In the genomic region with DNA sequence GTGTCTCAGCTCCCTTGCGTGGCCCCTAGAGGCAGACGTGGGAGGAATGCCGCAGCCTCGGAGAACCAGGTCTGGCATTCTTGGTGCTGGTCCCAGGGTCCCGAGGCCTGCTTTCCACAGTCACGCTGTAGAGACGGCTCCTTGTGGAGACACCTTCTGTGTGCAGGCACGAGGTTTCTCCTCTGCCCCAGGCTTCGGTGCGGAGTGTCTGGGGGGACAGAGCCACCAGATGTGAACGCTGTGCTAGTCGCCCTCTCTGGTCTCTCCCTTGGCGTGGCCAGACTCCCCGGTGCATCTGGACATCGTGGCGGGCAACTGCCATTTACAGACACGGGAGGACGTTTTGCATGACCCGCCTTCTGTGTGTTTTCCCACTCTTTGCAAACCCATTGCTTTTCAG, we compare ENCODE assay signal across 21 cellular contexts. TPM values are rescaled to one million over a fixed set of nuclear protein-coding genes. Genes with fewer than 3 reads are reported as not detected.
DNase-seq lines count a peak whose midpoint lies in the region; ATAC-seq and TF ChIP-seq lines count a peak whose summit lies in the region.
"Had no signal": no experiment of that assay in that cellular context is flagged by ENCODE, and none has a peak within 500 bp of the region (broad histone marks: within the 10 kb centered on the region; RNA-seq: fewer than 3 reads in every experiment).

No MANE protein-coding gene starts in this region.

- H3K27ac Mint-ChIP-seq in neural progenitor cell (peak overlapping the region; percentile 35), CD14-positive monocyte (peak overlapping the region in 1 of 7 donors; percentile 42)
- H3K27ac Mint-ChIP-seq: CD8-positive, alpha-beta T cell; GM23338; HFFc6 had no signal

- H3K9ac ChIP-seq in neural progenitor cell, result no peak overlapping the region
- H3K9ac ChIP-seq: BLaER1 had no signal

- peaks cover 18% of the 10 kb centered on the region for H3K27me3 Mint-ChIP-seq in neural progenitor cell (ENCODE audit: insufficient read depth, low read depth)
- peaks cover 3 to 25% (median 13%) of the 10 kb centered on the region in 3 donors for H3K27me3 Mint-ChIP-seq in CD14-positive monocyte (ENCODE audit: low read depth in 3 of 3)
- H3K27me3 Mint-ChIP-seq: IgD-negative memory B cell had no signal

- H3F3A ChIP-seq in neural progenitor cell (ENCODE audit: low read depth), result peaks cover 11% of the 10 kb centered on the region

- in situ Hi-C loops in GM13976 (cut with MboI; ENCODE audit: low sequenced_read_pairs, unreplicated experiment), result no loop called here

- no peaks in the 10 kb centered on the region for H3K36me3 ChIP-seq in left ventricle myocardium inferior
- no peaks in the 10 kb centered on the region for H3K36me3 ChIP-seq in neural progenitor cell
- H3K36me3 ChIP-seq in spleen, result no peaks in the 10 kb centered on the region
- H3K36me3 ChIP-seq: BLaER1 had no signal

- H3K79me2 ChIP-seq in neural progenitor cell (ENCODE audit: low read depth), result no peaks in the 10 kb centered on the region

- intact Hi-C loops in Right ventricle myocardium inferior (cut with DNase I) (no loop called here), left ventricle myocardium inferior (cut with micrococcal nuclease) (no loop called here), spleen (cut with DNase I; ENCODE audit: low total_unique reads) (no loop called here), CD14-positive monocyte (cut with micrococcal nuclease) (no loop called here)

- H3K4me1 Mint-ChIP-seq in neural progenitor cell, result peaks cover 7% of the 10 kb centered on the region
- peaks cover under 1% of the 10 kb centered on the region for H3K4me1 Mint-ChIP-seq in CD14-positive monocyte
- H3K4me1 Mint-ChIP-seq: GM23338 had no signal

- H2AFZ ChIP-seq in neural progenitor cell (replicated peaks), result no peak overlapping the region
- H2AFZ ChIP-seq: GM23338 had no signal

- no peak overlapping the region for H3K4me2 ChIP-seq in neural progenitor cell
- H3K4me2 ChIP-seq: BLaER1, GM23338 had no signal

- WGBS in spleen, 5 donors, result 92 to 97% (median 95%) methylated on average over 12 to 19 of the region's 19 CpGs

- H3K4me3 ChIP-seq in left ventricle myocardium inferior, result no peak overlapping the region
- H3K4me3 ChIP-seq in neural progenitor cell, result no peak overlapping the region
- H3K4me3 ChIP-seq in spleen, result no peak overlapping the region
- H3K4me3 ChIP-seq: BLaER1, GM12878, GM23338 had no signal

- H3K9me3 Mint-ChIP-seq in neural progenitor cell, result peaks cover 13% of the 10 kb centered on the region
- H3K9me3 Mint-ChIP-seq in CD14-positive monocyte, result peaks cover 0 to 17% (median 7%) of the 10 kb centered on the region in 7 donors
- H3K9me3 Mint-ChIP-seq: CD8-positive, alpha-beta T cell had no signal

- peak overlapping the region; percentile 67 for H3K4me3 Mint-ChIP-seq in neural progenitor cell
- H3K4me3 Mint-ChIP-seq in CD14-positive monocyte, result no peak overlapping the region
- H3K4me3 Mint-ChIP-seq: CD8-positive, alpha-beta T cell; GM23338; HFFc6; IgD-negative memory B cell had no signal

- peak; percentile 28 for DNase-seq in Right ventricle myocardium inferior (ENCODE audit: missing footprints)
- no peak for DNase-seq in left ventricle myocardium inferior
- no peak for DNase-seq in neural progenitor cell (ENCODE audit: low spot score)
- DNase-seq in spleen, result peak; percentile 58
- no peak for DNase-seq in CD14-positive monocyte (ENCODE audit: low spot score)
- DNase-seq in GM13976 (ENCODE audit: low spot score), result no peak
- DNase-seq: 8988T; CD8-positive, alpha-beta T cell; DMS 273 treated with DMSO at 0.1 percent for 48 hours; DMS53; DND-41; EL; H7; HFFc6 had no signal

- ATAC-seq in Right ventricle myocardium inferior (no peak), SK-N-SH treated with all-trans-retinoic acid at 6 μM for 48 hours (no peak)
- ATAC-seq: CD8-positive, alpha-beta T cell; GM12878; GM23338; HCT116 had no signal

- H3K4me1 ChIP-seq in left ventricle myocardium inferior, result peaks cover 6% of the 10 kb centered on the region
- no peaks in the 10 kb centered on the region for H3K4me1 ChIP-seq in neural progenitor cell
- H3K4me1 ChIP-seq in spleen, result peaks cover 0 to 3% (median 0%) of the 10 kb centered on the region in 6 donors

- TF ChIP-seq POLR2A in spleen (IDR thresholded peaks at IDR 0.05), result no peak

- H4K20me1 ChIP-seq in neural progenitor cell (ENCODE audit: low read depth), result no peaks in the 10 kb centered on the region
- H4K20me1 ChIP-seq: BLaER1 had no signal

- no peak overlapping the region for H3K27ac ChIP-seq in left ventricle myocardium inferior (replicated peaks)
- H3K27ac ChIP-seq in neural progenitor cell, result no peak overlapping the region
- no peak overlapping the region for H3K27ac ChIP-seq in spleen
- H3K27ac ChIP-seq: BLaER1 had no signal

- H3K27me3 ChIP-seq in left ventricle myocardium inferior (ENCODE audit: low read depth), result peaks cover 5% of the 10 kb centered on the region
- no peaks in the 10 kb centered on the region for H3K27me3 ChIP-seq in neural progenitor cell
- peaks cover 0 to 6% (median 0%) of the 10 kb centered on the region in 7 donors for H3K27me3 ChIP-seq in spleen (replicated peaks in 1 of 7)
- H3K27me3 ChIP-seq: BLaER1 had no signal

- H3K36me3 Mint-ChIP-seq in neural progenitor cell, result peaks cover 7% of the 10 kb centered on the region
- H3K36me3 Mint-ChIP-seq in CD14-positive monocyte, result no peaks in the 10 kb centered on the region
- H3K36me3 Mint-ChIP-seq: CD8-positive, alpha-beta T cell; IgD-negative memory B cell had no signal

- H3K9me3 ChIP-seq in left ventricle myocardium inferior (replicated peaks) (no peaks in the 10 kb centered on the region), neural progenitor cell (ENCODE audit: low read depth) (no peaks in the 10 kb centered on the region), spleen (no peaks in the 10 kb centered on the region)

- TF ChIP-seq CTCF in left ventricle myocardium inferior (IDR thresholded peaks at IDR 0.05; ENCODE audit: borderline replicate concordance) (no peak), neural progenitor cell (IDR thresholded peaks at IDR 0.05) (no peak), spleen (IDR thresholded peaks at IDR 0.05 in 8 of 11, conservative IDR thresholded peaks at IDR 0.05 in 3 of 11) (no peak), CD14-positive monocyte (IDR thresholded peaks at IDR 0.05) (no peak), GM13976 (IDR thresholded peaks at IDR 0.05; ENCODE audit: borderline replicate concordance, control extremely low read depth, extremely low read depth, insufficient read depth, missing control alignments) (no peak)

TF ChIP-seq in SK-N-SH treated with all-trans-retinoic acid at 6 μM for 48 hours, 23 proteins besides CTCF, POLR2A, EP300 and RAD21 (continues in another document):
- TF ChIP-seq ESRRG (CRISPR knock-in tag; IDR thresholded peaks at IDR 0.05), result no peak
- TF ChIP-seq TCF4 (CRISPR knock-in tag; IDR thresholded peaks at IDR 0.05; ENCODE audit: borderline replicate concordance), result no peak
- no peak for TF ChIP-seq TSHZ2 (CRISPR knock-in tag; IDR thresholded peaks at IDR 0.05)
- TF ChIP-seq RARB (CRISPR knock-in tag; IDR thresholded peaks at IDR 0.05), result no peak
- no peak for TF ChIP-seq ZC3H10 (CRISPR knock-in tag; IDR thresholded peaks at IDR 0.05)
- no peak for TF ChIP-seq TOX (CRISPR knock-in tag; IDR thresholded peaks at IDR 0.05; ENCODE audit: borderline replicate concordance)
- no peak for TF ChIP-seq ZNF565 (CRISPR knock-in tag; conservative IDR thresholded peaks at IDR 0.05; ENCODE audit: low read depth)
- no peak for TF ChIP-seq CREB5 (CRISPR knock-in tag; IDR thresholded peaks at IDR 0.05; ENCODE audit: low read depth)
- no peak for TF ChIP-seq ZNF70 (CRISPR knock-in tag; IDR thresholded peaks at IDR 0.05)

RNA-seq across cellular contexts. Expression of gene TMEM255B, which starts 7.5 kb away (rescaled TPM):
- total RNA-seq in Right ventricle myocardium inferior, result 9.8 TPM
- 7.7 TPM for total RNA-seq in left ventricle myocardium inferior
- total RNA-seq in neural progenitor cell (ENCODE audit: low replicate concordance), result 0.26 and 1.8 TPM in 2 replicates
- 10 to 100 TPM in 6 of 7 donors, 1 to 10 TPM in 1; 5.7 to 26.9 (median 22.2) TPM for total RNA-seq in spleen
- 10 to 100 TPM in 2 of 3 donors, 1 to 10 TPM in 1; 6.0 to 13.0 (median 10.3) TPM for polyA plus RNA-seq in spleen
- 1 to 10 TPM; 5.9 to 7.5 TPM for polyA plus RNA-seq in CD14-positive monocyte
- total RNA-seq: G401 had no signal

Comparison
In these comparisons a context has a peak if more than half of its experiments do, and no peak if none do; other contexts are left out.
1. DNase-seq: peak in Right ventricle myocardium inferior (single experiment) and spleen (single experiment); none in left ventricle myocardium inferior (single experiment), neural progenitor cell (single experiment), CD14-positive monocyte (single experiment) and GM13976 (single experiment).